Comparison of ENCODE assay signal across 1 cellular context in the genomic region with DNA sequence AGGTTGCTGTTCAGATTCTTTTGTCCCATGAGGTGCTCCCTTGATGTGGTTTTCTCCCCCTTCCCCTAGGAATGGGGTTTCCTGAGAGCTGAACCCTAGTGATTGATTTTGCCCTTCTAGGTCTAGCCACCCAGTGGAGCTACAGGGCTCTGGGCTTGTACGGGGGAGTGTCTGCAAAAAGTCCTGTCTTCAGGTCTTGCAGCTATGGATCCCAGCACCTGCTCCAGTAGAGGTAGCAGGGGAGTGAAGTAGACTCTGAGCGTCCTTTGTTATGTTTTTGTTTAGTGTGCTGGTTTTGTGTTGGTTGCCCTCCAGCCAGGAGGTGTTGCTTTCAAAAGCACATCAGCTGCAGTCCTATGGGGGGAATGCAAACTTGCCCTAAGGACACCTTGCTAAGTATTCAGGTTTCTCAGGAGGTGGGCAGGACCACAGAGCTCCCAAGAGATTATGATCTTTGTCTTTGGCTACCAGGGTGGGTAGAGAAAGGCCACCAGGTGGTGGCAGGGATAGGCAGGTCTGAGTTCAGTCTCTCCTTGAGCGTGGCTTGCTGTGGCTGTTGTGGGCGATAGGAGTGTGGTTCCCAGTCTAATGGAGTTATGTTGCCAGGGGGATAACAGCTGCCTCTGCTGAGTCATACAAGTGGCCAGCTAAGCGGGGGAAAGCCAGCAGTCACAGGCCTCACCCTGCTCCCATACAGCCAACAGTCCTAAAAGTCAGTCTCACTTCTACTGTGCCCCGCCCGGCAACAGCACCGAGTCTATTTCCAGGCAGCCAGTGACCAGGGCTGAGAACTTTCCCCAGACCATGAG.
TF ChIP-seq lines count a peak whose summit lies in the region.

No MANE protein-coding gene starts in this region.

TF ChIP-seq in K562, 482 proteins besides CTCF, POLR2A, EP300 and RAD21 (continued from another document and continues in another):
- TF ChIP-seq, protein P1, sequence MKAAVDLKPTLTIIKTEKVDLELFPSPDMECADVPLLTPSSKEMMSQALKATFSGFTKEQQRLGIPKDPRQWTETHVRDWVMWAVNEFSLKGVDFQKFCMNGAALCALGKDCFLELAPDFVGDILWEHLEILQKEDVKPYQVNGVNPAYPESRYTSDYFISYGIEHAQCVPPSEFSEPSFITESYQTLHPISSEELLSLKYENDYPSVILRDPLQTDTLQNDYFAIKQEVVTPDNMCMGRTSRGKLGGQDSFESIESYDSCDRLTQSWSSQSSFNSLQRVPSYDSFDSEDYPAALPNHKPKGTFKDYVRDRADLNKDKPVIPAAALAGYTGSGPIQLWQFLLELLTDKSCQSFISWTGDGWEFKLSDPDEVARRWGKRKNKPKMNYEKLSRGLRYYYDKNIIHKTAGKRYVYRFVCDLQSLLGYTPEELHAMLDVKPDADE (conservative IDR thresholded peaks at IDR 0.05; ENCODE audit: control insufficient read depth, low read depth, low read length), result 0 out of 2 replicates have a peak, but pooled peaks have one; percentile 38
- TF ChIP-seq SOX6 (IDR thresholded peaks at IDR 0.05) (0 out of 2 replicates have a peak, but pooled peaks have one; percentile 10), KLF1 (tag; IDR thresholded peaks at IDR 0.05) (0 out of 2 replicates have a peak, but pooled peaks have one; percentile 21), MAFF (IDR thresholded peaks at IDR 0.05; ENCODE audit: low read length) (peak; percentile 88), HMGN3 (IDR thresholded peaks at IDR 0.05; ENCODE audit: borderline replicate concordance, extremely low read depth, insufficient read length, low read depth, low read length) (peak; percentile 32), ZNF644 (tag; IDR thresholded peaks at IDR 0.05; ENCODE audit: low read depth) (no peak), NFE2L1 (tag; IDR thresholded peaks at IDR 0.05; ENCODE audit: borderline replicate concordance, low read depth) (0 out of 2 replicates have a peak, but pooled peaks have one; percentile 4), FOXJ2 (tag; IDR thresholded peaks at IDR 0.05) (peak; percentile 84), U2AF2 (optimal IDR thresholded peaks at IDR 0.05; ENCODE audit: low read depth, low read length) (no peak), BMI1 (IDR thresholded peaks at IDR 0.05; ENCODE audit: low read length) (0 out of 2 replicates have a peak, but pooled peaks have one; percentile 27), CREM (IDR thresholded peaks at IDR 0.05; ENCODE audit: low read depth) (peak; percentile 8; the same call in 1 of the 2 replicates), ARID1B (IDR thresholded peaks at IDR 0.05) (peak; percentile 85), ATF7 (IDR thresholded peaks at IDR 0.05) (peak; percentile 55; the same call in 1 of the 2 replicates), NCOA1 (IDR thresholded peaks at IDR 0.05; ENCODE audit: low read depth) (no peak), FOSL1 (tag; conservative IDR thresholded peaks at IDR 0.05) (peak; percentile 90), STAT5A (IDR thresholded peaks at IDR 0.05; ENCODE audit: borderline replicate concordance, low read length) (0 out of 2 replicates have a peak, but pooled peaks have one; percentile 23), BRD9 (IDR thresholded peaks at IDR 0.05; ENCODE audit: low read depth, partially characterized antibody) (no peak), NFIC (IDR thresholded peaks at IDR 0.05) (peak; percentile 28; the same call in 1 of the 2 replicates), SMARCA4 (IDR thresholded peaks at IDR 0.05) (peak; percentile 68), KLF10 (CRISPR knock-in tag; IDR thresholded peaks at IDR 0.05) (no peak), SP2 (IDR thresholded peaks at IDR 0.05; ENCODE audit: extremely low read depth, low read depth, low read length, poor library complexity, severe bottlenecking) (no peak), SMARCE1 (IDR thresholded peaks at IDR 0.05) (0 out of 2 replicates have a peak, but pooled peaks have one; percentile 59), CBFA2T2 (conservative IDR thresholded peaks at IDR 0.05) (peak; percentile 79), TRIM24 (IDR thresholded peaks at IDR 0.05) (peak; percentile 37 to 58; a peak in 3 of 4 replicates), STAG1 (CRISPR knock-in tag; IDR thresholded peaks at IDR 0.05; ENCODE audit: borderline replicate concordance) (no peak), ZEB2 (IDR thresholded peaks at IDR 0.05) (peak; percentile 37; the same call in 1 of the 2 replicates), JUN (IDR thresholded peaks at IDR 0.05; ENCODE audit: borderline replicate concordance, low read depth, low read length) (peak; percentile 49; the same call in 1 of the 2 replicates), JUN (CRISPR knock-in tag; IDR thresholded peaks at IDR 0.05; ENCODE audit: borderline replicate concordance) (no peak), TEAD4 (IDR thresholded peaks at IDR 0.05; ENCODE audit: low read length) (peak; percentile 81), TEAD4 (CRISPR knock-in tag; IDR thresholded peaks at IDR 0.05; ENCODE audit: borderline replicate concordance) (no peak), TCF3 (CRISPR knock-in tag; IDR thresholded peaks at IDR 0.05) (peak; percentile 85), DNMT1 (IDR thresholded peaks at IDR 0.05) (no peak), RFX1 (IDR thresholded peaks at IDR 0.05) (peak; percentile 89), BACH1 (tag; IDR thresholded peaks at IDR 0.05) (peak; percentile 67)
- TF ChIP-seq, protein P2, sequence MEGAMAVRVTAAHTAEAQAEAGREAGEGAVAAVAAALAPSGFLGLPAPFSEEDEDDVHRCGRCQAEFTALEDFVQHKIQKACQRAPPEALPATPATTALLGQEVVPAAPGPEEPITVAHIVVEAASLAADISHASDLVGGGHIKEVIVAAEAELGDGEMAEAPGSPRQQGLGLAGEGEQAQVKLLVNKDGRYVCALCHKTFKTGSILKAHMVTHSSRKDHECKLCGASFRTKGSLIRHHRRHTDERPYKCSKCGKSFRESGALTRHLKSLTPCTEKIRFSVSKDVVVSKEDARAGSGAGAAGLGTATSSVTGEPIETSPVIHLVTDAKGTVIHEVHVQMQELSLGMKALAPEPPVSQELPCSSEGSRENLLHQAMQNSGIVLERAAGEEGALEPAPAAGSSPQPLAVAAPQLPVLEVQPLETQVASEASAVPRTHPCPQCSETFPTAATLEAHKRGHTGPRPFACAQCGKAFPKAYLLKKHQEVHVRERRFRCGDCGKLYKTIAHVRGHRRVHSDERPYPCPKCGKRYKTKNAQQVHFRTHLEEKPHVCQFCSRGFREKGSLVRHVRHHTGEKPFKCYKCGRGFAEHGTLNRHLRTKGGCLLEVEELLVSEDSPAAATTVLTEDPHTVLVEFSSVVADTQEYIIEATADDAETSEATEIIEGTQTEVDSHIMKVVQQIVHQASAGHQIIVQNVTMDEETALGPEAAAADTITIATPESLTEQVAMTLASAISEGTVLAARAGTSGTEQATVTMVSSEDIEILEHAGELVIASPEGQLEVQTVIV (CRISPR knock-in tag; IDR thresholded peaks at IDR 0.05; ENCODE audit: borderline replicate concordance), result no peak
- TF ChIP-seq, protein P3, sequence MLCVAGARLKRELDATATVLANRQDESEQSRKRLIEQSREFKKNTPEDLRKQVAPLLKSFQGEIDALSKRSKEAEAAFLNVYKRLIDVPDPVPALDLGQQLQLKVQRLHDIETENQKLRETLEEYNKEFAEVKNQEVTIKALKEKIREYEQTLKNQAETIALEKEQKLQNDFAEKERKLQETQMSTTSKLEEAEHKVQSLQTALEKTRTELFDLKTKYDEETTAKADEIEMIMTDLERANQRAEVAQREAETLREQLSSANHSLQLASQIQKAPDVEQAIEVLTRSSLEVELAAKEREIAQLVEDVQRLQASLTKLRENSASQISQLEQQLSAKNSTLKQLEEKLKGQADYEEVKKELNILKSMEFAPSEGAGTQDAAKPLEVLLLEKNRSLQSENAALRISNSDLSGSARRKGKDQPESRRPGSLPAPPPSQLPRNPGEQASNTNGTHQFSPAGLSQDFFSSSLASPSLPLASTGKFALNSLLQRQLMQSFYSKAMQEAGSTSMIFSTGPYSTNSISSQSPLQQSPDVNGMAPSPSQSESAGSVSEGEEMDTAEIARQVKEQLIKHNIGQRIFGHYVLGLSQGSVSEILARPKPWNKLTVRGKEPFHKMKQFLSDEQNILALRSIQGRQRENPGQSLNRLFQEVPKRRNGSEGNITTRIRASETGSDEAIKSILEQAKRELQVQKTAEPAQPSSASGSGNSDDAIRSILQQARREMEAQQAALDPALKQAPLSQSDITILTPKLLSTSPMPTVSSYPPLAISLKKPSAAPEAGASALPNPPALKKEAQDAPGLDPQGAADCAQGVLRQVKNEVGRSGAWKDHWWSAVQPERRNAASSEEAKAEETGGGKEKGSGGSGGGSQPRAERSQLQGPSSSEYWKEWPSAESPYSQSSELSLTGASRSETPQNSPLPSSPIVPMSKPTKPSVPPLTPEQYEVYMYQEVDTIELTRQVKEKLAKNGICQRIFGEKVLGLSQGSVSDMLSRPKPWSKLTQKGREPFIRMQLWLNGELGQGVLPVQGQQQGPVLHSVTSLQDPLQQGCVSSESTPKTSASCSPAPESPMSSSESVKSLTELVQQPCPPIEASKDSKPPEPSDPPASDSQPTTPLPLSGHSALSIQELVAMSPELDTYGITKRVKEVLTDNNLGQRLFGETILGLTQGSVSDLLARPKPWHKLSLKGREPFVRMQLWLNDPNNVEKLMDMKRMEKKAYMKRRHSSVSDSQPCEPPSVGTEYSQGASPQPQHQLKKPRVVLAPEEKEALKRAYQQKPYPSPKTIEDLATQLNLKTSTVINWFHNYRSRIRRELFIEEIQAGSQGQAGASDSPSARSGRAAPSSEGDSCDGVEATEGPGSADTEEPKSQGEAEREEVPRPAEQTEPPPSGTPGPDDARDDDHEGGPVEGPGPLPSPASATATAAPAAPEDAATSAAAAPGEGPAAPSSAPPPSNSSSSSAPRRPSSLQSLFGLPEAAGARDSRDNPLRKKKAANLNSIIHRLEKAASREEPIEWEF (CRISPR knock-in tag; IDR thresholded peaks at IDR 0.05), result 0 out of 2 replicates have a peak, but pooled peaks have one; percentile 31
- TF ChIP-seq, protein P4, sequence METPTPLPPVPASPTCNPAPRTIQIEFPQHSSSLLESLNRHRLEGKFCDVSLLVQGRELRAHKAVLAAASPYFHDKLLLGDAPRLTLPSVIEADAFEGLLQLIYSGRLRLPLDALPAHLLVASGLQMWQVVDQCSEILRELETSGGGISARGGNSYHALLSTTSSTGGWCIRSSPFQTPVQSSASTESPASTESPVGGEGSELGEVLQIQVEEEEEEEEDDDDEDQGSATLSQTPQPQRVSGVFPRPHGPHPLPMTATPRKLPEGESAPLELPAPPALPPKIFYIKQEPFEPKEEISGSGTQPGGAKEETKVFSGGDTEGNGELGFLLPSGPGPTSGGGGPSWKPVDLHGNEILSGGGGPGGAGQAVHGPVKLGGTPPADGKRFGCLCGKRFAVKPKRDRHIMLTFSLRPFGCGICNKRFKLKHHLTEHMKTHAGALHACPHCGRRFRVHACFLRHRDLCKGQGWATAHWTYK (CRISPR knock-in tag; IDR thresholded peaks at IDR 0.05), result peak; percentile 98
- TF ChIP-seq, protein P5, sequence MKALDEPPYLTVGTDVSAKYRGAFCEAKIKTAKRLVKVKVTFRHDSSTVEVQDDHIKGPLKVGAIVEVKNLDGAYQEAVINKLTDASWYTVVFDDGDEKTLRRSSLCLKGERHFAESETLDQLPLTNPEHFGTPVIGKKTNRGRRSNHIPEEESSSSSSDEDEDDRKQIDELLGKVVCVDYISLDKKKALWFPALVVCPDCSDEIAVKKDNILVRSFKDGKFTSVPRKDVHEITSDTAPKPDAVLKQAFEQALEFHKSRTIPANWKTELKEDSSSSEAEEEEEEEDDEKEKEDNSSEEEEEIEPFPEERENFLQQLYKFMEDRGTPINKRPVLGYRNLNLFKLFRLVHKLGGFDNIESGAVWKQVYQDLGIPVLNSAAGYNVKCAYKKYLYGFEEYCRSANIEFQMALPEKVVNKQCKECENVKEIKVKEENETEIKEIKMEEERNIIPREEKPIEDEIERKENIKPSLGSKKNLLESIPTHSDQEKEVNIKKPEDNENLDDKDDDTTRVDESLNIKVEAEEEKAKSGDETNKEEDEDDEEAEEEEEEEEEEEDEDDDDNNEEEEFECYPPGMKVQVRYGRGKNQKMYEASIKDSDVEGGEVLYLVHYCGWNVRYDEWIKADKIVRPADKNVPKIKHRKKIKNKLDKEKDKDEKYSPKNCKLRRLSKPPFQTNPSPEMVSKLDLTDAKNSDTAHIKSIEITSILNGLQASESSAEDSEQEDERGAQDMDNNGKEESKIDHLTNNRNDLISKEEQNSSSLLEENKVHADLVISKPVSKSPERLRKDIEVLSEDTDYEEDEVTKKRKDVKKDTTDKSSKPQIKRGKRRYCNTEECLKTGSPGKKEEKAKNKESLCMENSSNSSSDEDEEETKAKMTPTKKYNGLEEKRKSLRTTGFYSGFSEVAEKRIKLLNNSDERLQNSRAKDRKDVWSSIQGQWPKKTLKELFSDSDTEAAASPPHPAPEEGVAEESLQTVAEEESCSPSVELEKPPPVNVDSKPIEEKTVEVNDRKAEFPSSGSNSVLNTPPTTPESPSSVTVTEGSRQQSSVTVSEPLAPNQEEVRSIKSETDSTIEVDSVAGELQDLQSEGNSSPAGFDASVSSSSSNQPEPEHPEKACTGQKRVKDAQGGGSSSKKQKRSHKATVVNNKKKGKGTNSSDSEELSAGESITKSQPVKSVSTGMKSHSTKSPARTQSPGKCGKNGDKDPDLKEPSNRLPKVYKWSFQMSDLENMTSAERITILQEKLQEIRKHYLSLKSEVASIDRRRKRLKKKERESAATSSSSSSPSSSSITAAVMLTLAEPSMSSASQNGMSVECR (CRISPR knock-in tag; IDR thresholded peaks at IDR 0.05), result no peak
- TF ChIP-seq, protein P6, sequence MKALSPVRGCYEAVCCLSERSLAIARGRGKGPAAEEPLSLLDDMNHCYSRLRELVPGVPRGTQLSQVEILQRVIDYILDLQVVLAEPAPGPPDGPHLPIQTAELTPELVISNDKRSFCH (CRISPR knock-in tag; IDR thresholded peaks at IDR 0.05), result no peak
- TF ChIP-seq, protein P6 (tag; IDR thresholded peaks at IDR 0.05), result no peak
- TF ChIP-seq, protein P7, sequence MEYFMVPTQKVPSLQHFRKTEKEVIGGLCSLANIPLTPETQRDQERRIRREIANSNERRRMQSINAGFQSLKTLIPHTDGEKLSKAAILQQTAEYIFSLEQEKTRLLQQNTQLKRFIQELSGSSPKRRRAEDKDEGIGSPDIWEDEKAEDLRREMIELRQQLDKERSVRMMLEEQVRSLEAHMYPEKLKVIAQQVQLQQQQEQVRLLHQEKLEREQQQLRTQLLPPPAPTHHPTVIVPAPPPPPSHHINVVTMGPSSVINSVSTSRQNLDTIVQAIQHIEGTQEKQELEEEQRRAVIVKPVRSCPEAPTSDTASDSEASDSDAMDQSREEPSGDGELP (CRISPR knock-in tag; IDR thresholded peaks at IDR 0.05; ENCODE audit: borderline replicate concordance), result peak; percentile 89
- TF ChIP-seq, protein P8, sequence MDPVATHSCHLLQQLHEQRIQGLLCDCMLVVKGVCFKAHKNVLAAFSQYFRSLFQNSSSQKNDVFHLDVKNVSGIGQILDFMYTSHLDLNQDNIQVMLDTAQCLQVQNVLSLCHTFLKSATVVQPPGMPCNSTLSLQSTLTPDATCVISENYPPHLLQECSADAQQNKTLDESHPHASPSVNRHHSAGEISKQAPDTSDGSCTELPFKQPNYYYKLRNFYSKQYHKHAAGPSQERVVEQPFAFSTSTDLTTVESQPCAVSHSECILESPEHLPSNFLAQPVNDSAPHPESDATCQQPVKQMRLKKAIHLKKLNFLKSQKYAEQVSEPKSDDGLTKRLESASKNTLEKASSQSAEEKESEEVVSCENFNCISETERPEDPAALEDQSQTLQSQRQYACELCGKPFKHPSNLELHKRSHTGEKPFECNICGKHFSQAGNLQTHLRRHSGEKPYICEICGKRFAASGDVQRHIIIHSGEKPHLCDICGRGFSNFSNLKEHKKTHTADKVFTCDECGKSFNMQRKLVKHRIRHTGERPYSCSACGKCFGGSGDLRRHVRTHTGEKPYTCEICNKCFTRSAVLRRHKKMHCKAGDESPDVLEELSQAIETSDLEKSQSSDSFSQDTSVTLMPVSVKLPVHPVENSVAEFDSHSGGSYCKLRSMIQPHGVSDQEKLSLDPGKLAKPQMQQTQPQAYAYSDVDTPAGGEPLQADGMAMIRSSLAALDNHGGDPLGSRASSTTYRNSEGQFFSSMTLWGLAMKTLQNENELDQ (CRISPR knock-in tag; IDR thresholded peaks at IDR 0.05; ENCODE audit: borderline replicate concordance), result no peak
